ENCODE assay signal across 17 cellular contexts in genomic region chr20:57880155-57880648, GRCh38.
A peak's percentile ranks its signal among the peaks of the same experiment; 100 is the strongest.
DNase-seq lines count a peak whose midpoint lies in the region; ATAC-seq and TF ChIP-seq lines count a peak whose summit lies in the region.
"Had no signal": no experiment of that assay in that cellular context is flagged by ENCODE, and none has a peak within 500 bp of the region (broad histone marks: within the 10 kb centered on the region; RNA-seq: fewer than 3 reads in every experiment).

No MANE protein-coding gene starts in this region.

- peaks cover 16 to 24% of the 10 kb centered on the region in 2 donors for H3K27me3 Mint-ChIP-seq in natural killer cell treated with Interleukin-12 subunit alpha and Interleukin-12 subunit beta and Interleukin-15 and Interleukin-18, amount 100 ng/mL, for 72 hours
- peaks cover 0 to 9% of the 10 kb centered on the region in 2 donors for H3K27me3 Mint-ChIP-seq in natural killer cell (ENCODE audit: low read depth in 2 of 2)
- peaks cover 20% of the 10 kb centered on the region for H3K27me3 Mint-ChIP-seq in nephron progenitor cell (ENCODE audit: low read depth, poor library complexity)

- H3K27me3 ChIP-seq in aorta (ENCODE audit: control insufficient read depth in 1 of 2, insufficient read depth in 2 of 2, low read length in 1 of 2): no peaks in the 10 kb centered on the region

- TF ChIP-seq CTCF in natural killer cell (IDR thresholded peaks at IDR 0.05): no peak
- no peak for TF ChIP-seq CTCF in nephron progenitor cell (IDR thresholded peaks at IDR 0.05)

- no peaks in the 10 kb centered on the region for H3K36me3 ChIP-seq in aorta (ENCODE audit: control insufficient read depth in 1 of 2, insufficient read depth in 2 of 2, low read length in 1 of 2)

- DNase-seq in natural killer cell treated with Interleukin-12 subunit alpha and Interleukin-12 subunit beta and Interleukin-15 and Interleukin-18, amount 100 ng/mL, for 72 hours (ENCODE audit: low spot score): peak; percentile 37
- DNase-seq in natural killer cell: no peak
- peak; percentile 77 for DNase-seq in cardiac septum (ENCODE audit: low spot score)
- DNase-seq in nephron progenitor cell: no peak
- no peak for DNase-seq in aorta
- no peak for DNase-seq in ACHN
- DNase-seq in T1000 (lab: John Stamatoyannopoulos, UW): no peak
- DNase-seq: activated naive CD4-positive, alpha-beta T cell treated with Interleukin-2 at 50 U/mL for 16 hours; endodermal cell; GDM1; GOT3; immature natural killer cell; NCI-H1105 treated with DMSO at 0.1 percent for 48 hours; NCI-H446; psoas muscle had no signal

- H3K36me3 Mint-ChIP-seq in natural killer cell treated with Interleukin-12 subunit alpha and Interleukin-12 subunit beta and Interleukin-15 and Interleukin-18, amount 100 ng/mL, for 72 hours: no peaks in the 10 kb centered on the region
- H3K36me3 Mint-ChIP-seq in natural killer cell (no peaks in the 10 kb centered on the region), nephron progenitor cell (ENCODE audit: low read depth) (no peaks in the 10 kb centered on the region)
- H3K36me3 Mint-ChIP-seq: immature natural killer cell had no signal

- in situ Hi-C loops in ACHN (cut with HindIII; ENCODE audit: low pct_ligation_motif_present, low pct_unique_long_range_greater_than_20kb, low sequenced_read_pairs): no loop called here

- ATAC-seq in natural killer cell treated with Interleukin-12 subunit alpha and Interleukin-12 subunit beta and Interleukin-15 and Interleukin-18, amount 100 ng/mL, for 72 hours: no peak
- ATAC-seq in natural killer cell (no peak), aorta (ENCODE audit: low FRiP score) (peak; percentile 51), HG03457 (IDR thresholded peaks at IDR 0.05; ENCODE audit: unreplicated experiment) (no peak)
- ATAC-seq: psoas muscle had no signal

- 2 to 9% methylated on average over 8 of the region's 8 CpGs for WGBS in aorta, 2 donors

- H3K4me3 Mint-ChIP-seq in natural killer cell treated with Interleukin-12 subunit alpha and Interleukin-12 subunit beta and Interleukin-15 and Interleukin-18, amount 100 ng/mL, for 72 hours: no peak overlapping the region
- no peak overlapping the region for H3K4me3 Mint-ChIP-seq in natural killer cell
- H3K4me3 Mint-ChIP-seq in nephron progenitor cell: peak overlapping the region; percentile 26
- H3K4me3 Mint-ChIP-seq: endodermal cell, immature natural killer cell had no signal

- no peaks in the 10 kb centered on the region for H3K4me1 Mint-ChIP-seq in natural killer cell treated with Interleukin-12 subunit alpha and Interleukin-12 subunit beta and Interleukin-15 and Interleukin-18, amount 100 ng/mL, for 72 hours (ENCODE audit: low read depth in 2 of 2)
- H3K4me1 Mint-ChIP-seq in natural killer cell (no peaks in the 10 kb centered on the region), nephron progenitor cell (peaks cover 57% of the 10 kb centered on the region)
- H3K4me1 Mint-ChIP-seq: immature natural killer cell had no signal

- H3K4me3 ChIP-seq in aorta (ENCODE audit: low read length in 2 of 2): no peak overlapping the region
- H3K4me3 ChIP-seq: psoas muscle had no signal

- peaks cover 0 to 4% of the 10 kb centered on the region in 2 donors for H3K4me1 ChIP-seq in aorta (ENCODE audit: control insufficient read depth in 1 of 2, insufficient read depth in 2 of 2, low read length in 2 of 2)
- H3K4me1 ChIP-seq: Caco-2, psoas muscle had no signal

- H3K9me3 Mint-ChIP-seq in natural killer cell treated with Interleukin-12 subunit alpha and Interleukin-12 subunit beta and Interleukin-15 and Interleukin-18, amount 100 ng/mL, for 72 hours: no peaks in the 10 kb centered on the region
- H3K9me3 Mint-ChIP-seq in natural killer cell: no peaks in the 10 kb centered on the region
- H3K9me3 Mint-ChIP-seq in nephron progenitor cell: no peaks in the 10 kb centered on the region
- H3K9me3 Mint-ChIP-seq: endodermal cell, immature natural killer cell had no signal

- no peaks in the 10 kb centered on the region for H3K9me3 ChIP-seq in aorta (ENCODE audit: control insufficient read depth, low read length)
- H3K9me3 ChIP-seq: Caco-2, psoas muscle had no signal

- no peak overlapping the region for H3K27ac Mint-ChIP-seq in natural killer cell treated with Interleukin-12 subunit alpha and Interleukin-12 subunit beta and Interleukin-15 and Interleukin-18, amount 100 ng/mL, for 72 hours
- no peak overlapping the region for H3K27ac Mint-ChIP-seq in natural killer cell
- H3K27ac Mint-ChIP-seq in nephron progenitor cell: peak overlapping the region; percentile 40
- H3K27ac Mint-ChIP-seq: endodermal cell, immature natural killer cell had no signal

- no peak overlapping the region for H3K27ac ChIP-seq in aorta (ENCODE audit: low read depth in 1 of 2, low read length in 2 of 2)
- H3K27ac ChIP-seq: psoas muscle had no signal

- intact Hi-C loops in natural killer cell (cut with micrococcal nuclease) (no loop called here), cardiac septum (cut with DNase I) (no loop called here), aorta (cut with DNase I) (loop anchor here in 1 of 2 donors (5.0 kb wide), 1 partner anchor 228 kb away; no protein-coding TSS in a partner anchor)

Comparison
In these comparisons a context has a peak if more than half of its experiments do, and no peak if none do; other contexts are left out.
1. DNase-seq: peak in natural killer cell treated with Interleukin-12 subunit alpha and Interleukin-12 subunit beta and Interleukin-15 and Interleukin-18, amount 100 ng/mL, for 72 hours (single experiment) and cardiac septum (single experiment); none in natural killer cell (single experiment), nephron progenitor cell (single experiment), aorta (0 of 2), ACHN (single experiment) and T1000 (single experiment).